ENCODE assay signal across 8 cellular contexts in genomic region chr9:133029994-133030316, GRCh38. TPM values are rescaled to one million over a fixed set of nuclear protein-coding genes. Genes with fewer than 3 reads are reported as not detected.
A peak's percentile ranks its signal among the peaks of the same experiment; 100 is the strongest.
DNase-seq lines count a peak whose midpoint lies in the region; ATAC-seq and TF ChIP-seq lines count a peak whose summit lies in the region.

No MANE protein-coding gene starts in this region.

- H3K4me3 ChIP-seq in AG10803 (ENCODE audit: low read length) (peak overlapping the region; percentile 89), HFF-Myc (replicated peaks; ENCODE audit: low read depth, low read length) (peak overlapping the region; percentile 79), iPS-18c (ENCODE audit: insufficient read depth, low read depth, low read length) (peak overlapping the region; percentile 85)

- no peak for ATAC-seq in GM19467 (IDR thresholded peaks at IDR 0.05; ENCODE audit: unreplicated experiment)

- peak overlapping the region; percentile 97 for H3K27ac Mint-ChIP-seq in activated T-helper 1 cell treated with anti-CD3 and anti-CD28 coated beads, Interleukin-12 subunit alpha, Interleukin-12 subunit beta, Interleukin-2, Interleukin-4 antibody, amounts not matched to agents 30 ng/mL and 10 ng/mL and 1 ng/mL, durations not matched to agents 14 hours and 24 hours and 36 hours

- H3K9me3 Mint-ChIP-seq in activated T-helper 1 cell treated with anti-CD3 and anti-CD28 coated beads, Interleukin-12 subunit alpha, Interleukin-12 subunit beta, Interleukin-2, Interleukin-4 antibody, amounts not matched to agents 30 ng/mL and 10 ng/mL and 1 ng/mL, durations not matched to agents 14 hours and 24 hours and 36 hours, result no peaks in the 10 kb centered on the region

- peak overlapping the region; percentile 86 for H3K27ac ChIP-seq in substantia nigra (ENCODE audit: low read depth, low read length, poor library complexity, severe bottlenecking)

- no peaks in the 10 kb centered on the region for H3K9me3 ChIP-seq in iPS-18c (ENCODE audit: control insufficient read depth, insufficient read depth, low read length)

- H3K27me3 Mint-ChIP-seq in activated T-helper 1 cell treated with anti-CD3 and anti-CD28 coated beads, Interleukin-12 subunit alpha, Interleukin-12 subunit beta, Interleukin-2, Interleukin-4 antibody, amounts not matched to agents 30 ng/mL and 10 ng/mL and 1 ng/mL, durations not matched to agents 14 hours and 24 hours and 36 hours (ENCODE audit: insufficient read depth), result no peaks in the 10 kb centered on the region

- H3K4me1 Mint-ChIP-seq in activated T-helper 1 cell treated with anti-CD3 and anti-CD28 coated beads, Interleukin-12 subunit alpha, Interleukin-12 subunit beta, Interleukin-2, Interleukin-4 antibody, amounts not matched to agents 30 ng/mL and 10 ng/mL and 1 ng/mL, durations not matched to agents 14 hours and 24 hours and 36 hours (ENCODE audit: low read depth), result peaks cover 46% of the 10 kb centered on the region

- intact Hi-C loops in activated T-helper 1 cell treated with anti-CD3 and anti-CD28 coated beads, Interleukin-12 subunit alpha, Interleukin-12 subunit beta, Interleukin-2, Interleukin-4 antibody, amounts not matched to agents 30 ng/mL and 10 ng/mL and 1 ng/mL, durations not matched to agents 14 hours and 24 hours and 36 hours (cut with micrococcal nuclease), result loop anchor here (1.0 kb wide), 7 partner anchors 8 to 1038 kb away; partner anchors contain the start of genes BRD3, SURF6 and TSC1

- peak overlapping the region; percentile 96 for H3K4me3 Mint-ChIP-seq in activated T-helper 1 cell treated with anti-CD3 and anti-CD28 coated beads, Interleukin-12 subunit alpha, Interleukin-12 subunit beta, Interleukin-2, Interleukin-4 antibody, amounts not matched to agents 30 ng/mL and 10 ng/mL and 1 ng/mL, durations not matched to agents 14 hours and 24 hours and 36 hours

- H3K36me3 Mint-ChIP-seq in activated T-helper 1 cell treated with anti-CD3 and anti-CD28 coated beads, Interleukin-12 subunit alpha, Interleukin-12 subunit beta, Interleukin-2, Interleukin-4 antibody, amounts not matched to agents 30 ng/mL and 10 ng/mL and 1 ng/mL, durations not matched to agents 14 hours and 24 hours and 36 hours (ENCODE audit: low read depth), result peaks cover 14% of the 10 kb centered on the region

- no peak for TF ChIP-seq CTCF in AG10803 (conservative IDR thresholded peaks at IDR 0.05; ENCODE audit: low read length)
- TF ChIP-seq CTCF in HFF-Myc (IDR thresholded peaks at IDR 0.05; ENCODE audit: low read depth, low read length, missing control alignments), result no peak

- DNase-seq in AG10803 (ENCODE audit: low read depth) (no peak), HFF-Myc (ENCODE audit: extremely low read depth, low read depth) (no peak), substantia nigra (lab: John Stamatoyannopoulos, UW) (peak in 2 of 49 donors; percentile 65 to 70), kidney tubule cell (ENCODE audit: low spot score) (no peak), NCI-H446 (lab: John Stamatoyannopoulos, UW) (no peak)
- no peak for DNase-seq in activated T-helper 1 cell treated with anti-CD3 and anti-CD28 coated beads, Interleukin-12 subunit alpha, Interleukin-12 subunit beta, Interleukin-2, Interleukin-4 antibody, amounts not matched to agents 30 ng/mL and 10 ng/mL and 1 ng/mL, durations not matched to agents 14 hours and 24 hours and 36 hours (ENCODE audit: low spot score)

RNA-seq across cellular contexts. Expression of gene GTF3C5, which starts 0.8 kb away (rescaled TPM):
- 87.8 and 89.0 TPM in 2 replicates for total RNA-seq in activated T-helper 1 cell treated with anti-CD3 and anti-CD28 coated beads, Interleukin-12 subunit alpha, Interleukin-12 subunit beta, Interleukin-2, Interleukin-4 antibody, amounts not matched to agents 30 ng/mL and 10 ng/mL and 1 ng/mL, durations not matched to agents 14 hours and 24 hours and 36 hours

RNA-seq across cellular contexts. Expression of gene CEL, which starts 31.8 kb away (rescaled TPM):
- total RNA-seq in activated T-helper 1 cell treated with anti-CD3 and anti-CD28 coated beads, Interleukin-12 subunit alpha, Interleukin-12 subunit beta, Interleukin-2, Interleukin-4 antibody, amounts not matched to agents 30 ng/mL and 10 ng/mL and 1 ng/mL, durations not matched to agents 14 hours and 24 hours and 36 hours, result 1.8 and 2.0 TPM in 2 replicates

RNA-seq across cellular contexts. Expression of gene GFI1B, which starts 51.5 kb away (rescaled TPM):
- not detected in 2 replicates for total RNA-seq in activated T-helper 1 cell treated with anti-CD3 and anti-CD28 coated beads, Interleukin-12 subunit alpha, Interleukin-12 subunit beta, Interleukin-2, Interleukin-4 antibody, amounts not matched to agents 30 ng/mL and 10 ng/mL and 1 ng/mL, durations not matched to agents 14 hours and 24 hours and 36 hours
